9 cellular contexts compared by ENCODE assay signal in genomic region chr21:46254208-46254975, GRCh38. TPM values are rescaled to one million over a fixed set of nuclear protein-coding genes. Genes with fewer than 3 reads are reported as not detected.
DNase-seq lines count a peak whose midpoint lies in the region; ATAC-seq and TF ChIP-seq lines count a peak whose summit lies in the region.
"Had no signal": no experiment of that assay in that cellular context is flagged by ENCODE, and none has a peak within 500 bp of the region (broad histone marks: within the 10 kb centered on the region; RNA-seq: fewer than 3 reads in every experiment).

No MANE protein-coding gene starts in this region.

- peaks cover 40% of the 10 kb centered on the region for H3K4me1 ChIP-seq in OCI-LY7 (ENCODE audit: insufficient read depth, low read length, poor library complexity, severe bottlenecking)
- H3K4me1 ChIP-seq in mesodermal cell (ENCODE audit: control insufficient read depth, insufficient read depth, low read length, poor library complexity, severe bottlenecking), result no peaks in the 10 kb centered on the region

- DNase-seq in NCI-H2107 treated with DMSO at 0.1 percent for 48 hours (lab: John Stamatoyannopoulos, UW; ENCODE audit: unreplicated experiment) (peak; percentile 26), NCI-H2107 (lab: John Stamatoyannopoulos, UW) (no peak), OCI-LY7 (ENCODE audit: low spot score) (peak; percentile 22), NCI-H226 (no peak)

- CTCF ChIA-PET in OCI-LY7 (lab: Charles Lee; ENCODE audit: unreplicated experiment), result no interaction called here

- H3K4me2 ChIP-seq in OCI-LY7 (ENCODE audit: low read length), result 0 out of 2 replicates have a peak overlapping the region, but pooled peaks have one; percentile 7

- H3K4me3 ChIP-seq in OCI-LY7 (ENCODE audit: low read depth, low read length, poor library complexity, severe bottlenecking) (peak overlapping the region; percentile 9), mesodermal cell (ENCODE audit: extremely low read depth, insufficient read depth, low read length, poor library complexity, severe bottlenecking) (no peak overlapping the region)

- no peaks in the 10 kb centered on the region for H3K9me2 ChIP-seq in OCI-LY7 (ENCODE audit: insufficient read depth, low read length)

- H3K36me3 ChIP-seq in OCI-LY7 (ENCODE audit: insufficient read depth, low read length), result peaks cover 91% of the 10 kb centered on the region
- peaks cover 98% of the 10 kb centered on the region for H3K36me3 ChIP-seq in mesodermal cell (ENCODE audit: control insufficient read depth, insufficient read depth, low read length)

- intact Hi-C loops in OCI-LY7 (cut with micrococcal nuclease; ENCODE audit: unreplicated experiment), result no loop called here

- H3K27ac ChIP-seq in OCI-LY7 (ENCODE audit: low read depth, low read length, poor library complexity, severe bottlenecking), result peak overlapping the region; percentile 47
- peak overlapping the region; percentile 45 for H3K27ac ChIP-seq in mesodermal cell (ENCODE audit: low read depth, low read length, severe bottlenecking)
- H3K27ac ChIP-seq: 22Rv1 had no signal

- no peak overlapping the region for H2AFZ ChIP-seq in OCI-LY7 (ENCODE audit: low read length)

- ATAC-seq in GM19452 (IDR thresholded peaks at IDR 0.05; ENCODE audit: unreplicated experiment) (peak; percentile 48), SK-N-SH treated with all-trans-retinoic acid at 6 μM for 48 hours (no peak), GM19324 (IDR thresholded peaks at IDR 0.05; ENCODE audit: low FRiP score, unreplicated experiment) (no peak)

- H3K79me2 ChIP-seq in OCI-LY7 (ENCODE audit: insufficient read depth, low read depth, low read length), result no peaks in the 10 kb centered on the region

- H3K9me3 ChIP-seq in OCI-LY7 (ENCODE audit: low read length) (no peaks in the 10 kb centered on the region), mesodermal cell (ENCODE audit: control insufficient read depth, low read length) (no peaks in the 10 kb centered on the region)

- no peak for TF ChIP-seq CTCF in OCI-LY7 (conservative IDR thresholded peaks at IDR 0.05; ENCODE audit: low read length)

- WGBS in mesodermal cell (ENCODE audit: insufficient coverage in 2 of 2), 2 experiments, result 96% methylated on average over 10 to 12 of the region's 12 CpGs

- POLR2A ChIA-PET in OCI-LY7 (lab: Charles Lee), result interaction anchor here (0.9 kb wide), 1 partner anchor 103 kb away, joined by 4 read pairs; no protein-coding TSS in a partner anchor

- no TSS peak for BruUV-seq in OCI-LY7 (replicated peaks; lab: Mats Ljungman, UMichigan)

- no peaks in the 10 kb centered on the region for H4K20me1 ChIP-seq in OCI-LY7 (ENCODE audit: insufficient read depth, low read length)

TF ChIP-seq in SK-N-SH treated with all-trans-retinoic acid at 6 μM for 48 hours, 23 proteins besides CTCF, POLR2A, EP300 and RAD21:
- TF ChIP-seq BACH2 (CRISPR knock-in tag; IDR thresholded peaks at IDR 0.05; ENCODE audit: borderline replicate concordance) (no peak), OSR1 (CRISPR knock-in tag; IDR thresholded peaks at IDR 0.05) (no peak)

RNA-seq across cellular contexts. Expression of gene LSS, which starts 25.8 kb away (rescaled TPM):
- 33.9 and 45.4 TPM in 2 replicates for total RNA-seq in OCI-LY7 (2014; rRNA removed; shearing (Covaris generic))
- total RNA-seq in OCI-LY7 (2022), result 97.5 and 137 TPM in 2 replicates
- 96.0 TPM for polyA plus RNA-seq in mesodermal cell (2013, experiment 1 of 2)
- 87.3 TPM for polyA plus RNA-seq in mesodermal cell (2013, experiment 2 of 2)

RNA-seq across cellular contexts. Expression of gene MCM3AP, which starts 31.0 kb away (rescaled TPM):
- 90.1 and 109 TPM in 2 replicates for total RNA-seq in OCI-LY7 (2014; rRNA removed; shearing (Covaris generic))
- total RNA-seq in OCI-LY7 (2022), result 146 and 166 TPM in 2 replicates
- 72.4 TPM for polyA plus RNA-seq in mesodermal cell (2013, experiment 1 of 2)
- 61.0 TPM for polyA plus RNA-seq in mesodermal cell (2013, experiment 2 of 2)

RNA-seq across cellular contexts. Expression of gene YBEY, which starts 31.8 kb away (rescaled TPM):
- 18.3 and 24.5 TPM in 2 replicates for total RNA-seq in OCI-LY7 (2014; rRNA removed; shearing (Covaris generic))
- 22.8 and 23.5 TPM in 2 replicates for total RNA-seq in OCI-LY7 (2022)
- 27.9 TPM for polyA plus RNA-seq in mesodermal cell (2013, experiment 1 of 2)
- polyA plus RNA-seq in mesodermal cell (2013, experiment 2 of 2), result 25.8 TPM

Comparison
In these comparisons a context has a peak if more than half of its experiments do, and no peak if none do; other contexts are left out.
1. DNase-seq: peak in NCI-H2107 treated with DMSO at 0.1 percent for 48 hours (single experiment) and OCI-LY7 (single experiment); none in NCI-H2107 (single experiment) and NCI-H226 (single experiment).